Comparison of ENCODE assay signal across 10 cellular contexts in genomic region chr5:39423331-39423751, GRCh38. TPM values are rescaled to one million over a fixed set of nuclear protein-coding genes. Genes with fewer than 3 reads are reported as not detected.
DNase-seq lines count a peak whose midpoint lies in the region; ATAC-seq and TF ChIP-seq lines count a peak whose summit lies in the region.
"Had no signal": no experiment of that assay in that cellular context is flagged by ENCODE, and none has a peak within 500 bp of the region (broad histone marks: within the 10 kb centered on the region; RNA-seq: fewer than 3 reads in every experiment).

No MANE protein-coding gene starts in this region.

- TF ChIP-seq POLR2A in prostate gland (IDR thresholded peaks at IDR 0.05): no peak

- H3K27me3 ChIP-seq in BJ (ENCODE audit: control insufficient read depth, insufficient read depth, low read length): no peaks in the 10 kb centered on the region
- no peaks in the 10 kb centered on the region for H3K27me3 ChIP-seq in prostate gland (replicated peaks; ENCODE audit: insufficient read depth)

- no peaks in the 10 kb centered on the region; the same call in 1 of the 2 replicates for H3K36me3 ChIP-seq in BJ (ENCODE audit: control insufficient read depth, insufficient read depth, low read length)
- no peaks in the 10 kb centered on the region for H3K36me3 ChIP-seq in prostate gland

- no peaks in the 10 kb centered on the region for H3K9me3 ChIP-seq in prostate gland

- WGBS in prostate gland: 85% methylated on average over 2 of the region's 2 CpGs

- no peaks in the 10 kb centered on the region for H3K4me1 ChIP-seq in prostate gland (replicated peaks)

- peak overlapping the region; percentile 66 to 71 for H3K27ac ChIP-seq in prostate gland

- no peak for ATAC-seq in left ventricle myocardium superior
- no peak for ATAC-seq in HG02840 (IDR thresholded peaks at IDR 0.05; ENCODE audit: low FRiP score, unreplicated experiment)
- no peak for ATAC-seq in HG02870 (IDR thresholded peaks at IDR 0.05; ENCODE audit: unreplicated experiment)
- no peak for ATAC-seq in GM21390 (IDR thresholded peaks at IDR 0.05; ENCODE audit: unreplicated experiment)

- TF ChIP-seq CTCF in BJ (IDR thresholded peaks at IDR 0.05; ENCODE audit: insufficient read depth, low read depth, low read length) (no peak), WI38 (IDR thresholded peaks at IDR 0.05; ENCODE audit: low read depth, low read length) (no peak), prostate gland (IDR thresholded peaks at IDR 0.05) (no peak), GM20000 (IDR thresholded peaks at IDR 0.05; ENCODE audit: extremely low read depth, missing control alignments) (no peak)

- DNase-seq in BJ (ENCODE audit: low read depth) (no peak), left ventricle myocardium superior (peak; percentile 38), prostate gland (ENCODE audit: low spot score) (no peak), GM20000 (ENCODE audit: low spot score) (no peak)
- DNase-seq: NCI-H524; stimulated activated naive CD4-positive, alpha-beta T cell treated with Interleukin-2 at 50 U/mL for 16 hours had no signal

- H3K4me3 ChIP-seq in BJ (ENCODE audit: low read depth, low read length) (peak overlapping the region; percentile 73), WI38 (ENCODE audit: low read depth, low read length) (peak overlapping the region; percentile 71), prostate gland (peak overlapping the region; percentile 48 to 50)

- POLR2A ChIA-PET in BJ (lab: Charles Lee): interaction anchor here (0.6 to 2.9 kb wide), 6 partner anchors 24 to 125 kb away, joined by 3 to 20 read pairs (median 5); no protein-coding TSS in a partner anchor

- CTCF ChIA-PET in BJ (lab: Yijun Ruan, JAX): interaction anchor here (0.9 to 3.2 kb wide), 12 partner anchors 13 to 148 kb away, joined by 3 to 47 read pairs (median 8); no protein-coding TSS in a partner anchor

- intact Hi-C loops in left ventricle myocardium superior (cut with micrococcal nuclease) (loop anchor here (5.0 kb wide), 1 partner anchor 104 kb away; no protein-coding TSS in a partner anchor), prostate gland (cut with DNase I) (loop anchor here (5.0 kb wide), 1 partner anchor 124 kb away; no protein-coding TSS in a partner anchor)

RNA-seq across cellular contexts. Expression of gene DAB2, which starts 1.4 kb away (rescaled TPM):
- polyA plus RNA-seq in BJ (2011; rRNA removed): 168 and 181 TPM in 2 replicates
- polyA minus RNA-seq in BJ (2011; rRNA and poly(A)+ RNA removed): 151 and 166 TPM in 2 replicates
- 32.4 TPM for total RNA-seq in left ventricle myocardium superior
- total RNA-seq in prostate gland: 10 to 100 TPM; 15.6 to 38.1 TPM

RNA-seq across cellular contexts. Expression of gene C9, which starts 59.0 kb away (rescaled TPM):
- polyA plus RNA-seq in BJ (2011; rRNA removed): not detected in 2 replicates
- not detected in 2 replicates for polyA minus RNA-seq in BJ (2011; rRNA and poly(A)+ RNA removed)
- not detected for total RNA-seq in left ventricle myocardium superior
- total RNA-seq in prostate gland: not detected
